ENCODE assay signal across 28 cellular contexts in the genomic region with DNA sequence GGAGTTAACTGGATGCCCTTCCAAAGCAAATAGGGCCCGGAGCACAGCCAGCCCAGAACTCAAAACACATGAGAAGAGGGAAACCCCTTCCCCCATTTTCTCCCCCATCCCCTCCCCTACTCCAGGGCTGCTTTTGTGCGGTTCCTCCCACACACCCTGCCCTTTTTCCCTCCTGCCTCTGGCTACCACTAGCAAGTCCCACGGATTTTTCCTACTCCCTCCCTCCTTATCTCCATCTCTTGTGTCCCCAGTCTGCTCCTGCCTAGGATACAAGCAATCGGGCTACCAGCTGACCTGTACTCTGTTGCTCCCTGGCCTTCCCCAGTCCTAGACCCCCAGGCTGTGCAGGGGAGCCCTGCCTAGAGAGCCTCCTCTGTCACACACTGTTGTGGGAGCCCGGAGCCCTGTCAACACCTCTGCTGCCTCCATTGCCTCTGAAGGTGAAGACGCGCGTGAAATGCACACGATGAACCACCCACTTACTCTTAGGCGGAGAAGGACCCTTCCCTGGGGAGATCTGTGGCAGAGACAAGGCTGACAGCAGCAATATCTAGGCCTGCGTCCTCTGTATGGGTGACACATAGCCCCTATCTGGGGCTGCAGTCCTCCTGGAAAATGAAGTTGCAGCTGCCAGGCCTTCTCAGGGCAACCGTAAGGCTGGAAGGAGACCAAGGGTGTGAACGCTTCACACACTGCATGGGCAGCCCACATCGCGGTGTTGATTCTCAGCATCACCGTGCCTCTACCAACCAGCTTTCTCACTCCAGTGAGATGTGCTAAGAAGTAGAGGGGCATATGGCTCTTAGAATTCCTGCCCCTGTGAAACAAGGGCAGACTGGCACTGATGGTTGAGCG.
DNase-seq lines count a peak whose midpoint lies in the region; ATAC-seq and TF ChIP-seq lines count a peak whose summit lies in the region.
"Had no signal": no experiment of that assay in that cellular context is flagged by ENCODE, and none has a peak within 500 bp of the region (broad histone marks: within the 10 kb centered on the region; RNA-seq: fewer than 3 reads in every experiment).

No MANE protein-coding gene starts in this region.

- ATAC-seq in WTC11 (peak; percentile 24; the same call in 1 of the 2 replicates), psoas muscle (peak in 3 of 4 donors; percentile 37 to 60 (median 45)), upper lobe of left lung (ENCODE audit: low FRiP score in 2 of 2) (no peak)
- ATAC-seq: activated naive CD8-positive, alpha-beta T cell treated with anti-CD3 and anti-CD28 coated beads, Interleukin-2, amount 50 U/mL, for 24 hours; CD8-positive, alpha-beta T cell; HepG2; left lobe of liver had no signal

- H3K27ac ChIP-seq in iPS-20b (ENCODE audit: low read length), result no peak overlapping the region
- H3K27ac ChIP-seq in psoas muscle, result no peak overlapping the region
- H3K27ac ChIP-seq in upper lobe of left lung, result no peak overlapping the region
- no peak overlapping the region for H3K27ac ChIP-seq in vagina
- H3K27ac ChIP-seq: 22Rv1, prostate gland, thyroid gland had no signal

- no peak for TF ChIP-seq CTCF in WTC11 (IDR thresholded peaks at IDR 0.05)
- TF ChIP-seq CTCF in psoas muscle (IDR thresholded peaks at IDR 0.05), result no peak
- no peak for TF ChIP-seq CTCF in upper lobe of left lung (IDR thresholded peaks at IDR 0.05)
- TF ChIP-seq CTCF in vagina (IDR thresholded peaks at IDR 0.05), result no peak

- intact Hi-C loops in psoas muscle (cut with DNase I), result no loop called here
- intact Hi-C loops in vagina (cut with DNase I), result no loop called here

- no peak for TF ChIP-seq EP300 in upper lobe of left lung (IDR thresholded peaks at IDR 0.05)

- peaks cover 6% of the 10 kb centered on the region for H3K4me1 Mint-ChIP-seq in WTC11
- H3K4me1 Mint-ChIP-seq: activated naive CD8-positive, alpha-beta T cell treated with anti-CD3 and anti-CD28 coated beads, Interleukin-2, amount 50 U/mL, for 24 hours had no signal

- CTCF ChIA-PET in WTC11 (lab: Charles Lee), result no interaction called here

- no peaks in the 10 kb centered on the region for H3K27me3 ChIP-seq in iPS-20b (ENCODE audit: insufficient read depth, low read length)
- H3K27me3 ChIP-seq in psoas muscle (ENCODE audit: insufficient read depth in 3 of 3, low read length in 2 of 3), result no peaks in the 10 kb centered on the region
- H3K27me3 ChIP-seq in upper lobe of left lung, result no peaks in the 10 kb centered on the region
- no peaks in the 10 kb centered on the region for H3K27me3 ChIP-seq in vagina
- H3K27me3 ChIP-seq: breast epithelium, thyroid gland had no signal

- WGBS in psoas muscle, 3 donors, result 56 to 66% (median 64%) methylated on average over 17 of the region's 17 CpGs
- WGBS in upper lobe of left lung, 2 donors, result 59 to 77% methylated on average over 10 to 17 of the region's 17 CpGs

- H3K36me3 Mint-ChIP-seq in WTC11, result no peaks in the 10 kb centered on the region
- H3K36me3 Mint-ChIP-seq: activated CD4-positive, alpha-beta memory T cell treated with anti-CD3 and anti-CD28 coated beads for 36 hours; CD8-positive, alpha-beta T cell had no signal

- H3K4me3 Mint-ChIP-seq in WTC11, result no peak overlapping the region
- H3K4me3 Mint-ChIP-seq: activated CD4-positive, alpha-beta memory T cell treated with anti-CD3 and anti-CD28 coated beads for 36 hours; activated naive CD8-positive, alpha-beta T cell treated with anti-CD3 and anti-CD28 coated beads, Interleukin-2, amount 50 U/mL, for 24 hours; CD8-positive, alpha-beta T cell had no signal

- peaks cover 5% of the 10 kb centered on the region; the same call in 1 of the 2 replicates for H3K4me1 ChIP-seq in iPS-20b (ENCODE audit: insufficient read depth, low read length)
- no peaks in the 10 kb centered on the region for H3K4me1 ChIP-seq in psoas muscle
- H3K4me1 ChIP-seq in upper lobe of left lung, result no peaks in the 10 kb centered on the region
- peaks cover 4% of the 10 kb centered on the region for H3K4me1 ChIP-seq in vagina
- H3K4me1 ChIP-seq: breast epithelium, prostate gland, thyroid gland had no signal

- H3K36me3 ChIP-seq in iPS-20b (ENCODE audit: insufficient read depth, low read depth, low read length) (no peaks in the 10 kb centered on the region), psoas muscle (ENCODE audit: insufficient read depth in 1 of 2, low read depth in 1 of 2) (no peaks in the 10 kb centered on the region), upper lobe of left lung (no peaks in the 10 kb centered on the region), vagina (no peaks in the 10 kb centered on the region)
- H3K36me3 ChIP-seq: breast epithelium, prostate gland, thyroid gland had no signal

- TF ChIP-seq POLR2A in upper lobe of left lung (IDR thresholded peaks at IDR 0.05) (no peak), vagina (IDR thresholded peaks at IDR 0.05) (no peak)

- DNase-seq in DMS 273 (lab: John Stamatoyannopoulos, UW; ENCODE audit: unreplicated experiment) (peak; percentile 11), DMS 273 treated with DMSO at 0.1 percent for 48 hours (lab: John Stamatoyannopoulos, UW) (no peak), WTC11 (ENCODE audit: low spot score) (no peak), psoas muscle (no peak), NCI-H345 treated with DMSO at 0.1 percent for 48 hours (lab: John Stamatoyannopoulos, UW; ENCODE audit: unreplicated experiment) (no peak), upper lobe of left lung (no peak), vagina (ENCODE audit: extremely low spot score in 2 of 2) (no peak)
- DNase-seq: activated CD4-positive, alpha-beta memory T cell treated with anti-CD3 and anti-CD28 coated beads for 36 hours; activated CD4-positive, CD25-positive, alpha-beta regulatory T cell; activated effector memory CD4-positive, alpha-beta T cell treated with Interleukin-2 at 50 U/mL for 16 hours; activated naive CD8-positive, alpha-beta T cell treated with anti-CD3 and anti-CD28 coated beads, Interleukin-2, amount 50 U/mL, for 24 hours; CD8-positive, alpha-beta T cell; cortex of kidney; head of caudate nucleus; midbrain; NCI-H2081 treated with DMSO at 0.1 percent for 48 hours; NCI-H524 treated with DMSO at 0.1 percent for 48 hours; RPMI8226; small intestine; stimulated activated naive CD4-positive, alpha-beta T cell; T-helper 9 cell; thyroid gland had no signal

- no peaks in the 10 kb centered on the region for H3K9me3 Mint-ChIP-seq in WTC11
- H3K9me3 Mint-ChIP-seq: activated CD4-positive, alpha-beta memory T cell treated with anti-CD3 and anti-CD28 coated beads for 36 hours; activated naive CD8-positive, alpha-beta T cell treated with anti-CD3 and anti-CD28 coated beads, Interleukin-2, amount 50 U/mL, for 24 hours; CD8-positive, alpha-beta T cell had no signal

- H3K9me3 ChIP-seq in iPS-20b (ENCODE audit: insufficient read depth, low read depth, low read length), result no peaks in the 10 kb centered on the region
- H3K9me3 ChIP-seq in psoas muscle, result no peaks in the 10 kb centered on the region
- no peaks in the 10 kb centered on the region for H3K9me3 ChIP-seq in upper lobe of left lung
- H3K9me3 ChIP-seq in vagina, result no peaks in the 10 kb centered on the region
- H3K9me3 ChIP-seq: breast epithelium, prostate gland, thyroid gland had no signal

- no peaks in the 10 kb centered on the region for H3K27me3 Mint-ChIP-seq in WTC11 (ENCODE audit: low read depth)
- H3K27me3 Mint-ChIP-seq: activated naive CD8-positive, alpha-beta T cell treated with anti-CD3 and anti-CD28 coated beads, Interleukin-2, amount 50 U/mL, for 24 hours had no signal

- H3K27ac Mint-ChIP-seq in WTC11, result no peak overlapping the region
- H3K27ac Mint-ChIP-seq: activated CD4-positive, alpha-beta memory T cell treated with anti-CD3 and anti-CD28 coated beads for 36 hours; activated naive CD8-positive, alpha-beta T cell treated with anti-CD3 and anti-CD28 coated beads, Interleukin-2, amount 50 U/mL, for 24 hours; CD8-positive, alpha-beta T cell had no signal

- H3K9ac ChIP-seq in iPS-20b (ENCODE audit: low read depth, low read length), result peak overlapping the region; percentile 29; the same call in 1 of the 2 replicates

- H3K4me3 ChIP-seq in iPS-20b (ENCODE audit: low read length) (no peak overlapping the region), psoas muscle (no peak overlapping the region), upper lobe of left lung (no peak overlapping the region), vagina (no peak overlapping the region)
- H3K4me3 ChIP-seq: breast epithelium, prostate gland, thyroid gland had no signal

- POLR2A ChIA-PET in WTC11 (lab: Charles Lee), result no interaction called here

TF ChIP-seq in WTC11, 78 proteins besides CTCF, POLR2A, EP300 and RAD21:
- TF ChIP-seq ZNF281 (CRISPR knock-in tag; IDR thresholded peaks at IDR 0.05) (no peak), SP1 (CRISPR knock-in tag; conservative IDR thresholded peaks at IDR 0.05) (no peak), RORB (CRISPR knock-in tag; IDR thresholded peaks at IDR 0.05) (no peak), ZNF219 (CRISPR knock-in tag; IDR thresholded peaks at IDR 0.05; ENCODE audit: borderline replicate concordance) (no peak), CREB1 (CRISPR knock-in tag; IDR thresholded peaks at IDR 0.05) (no peak), KAT7 (CRISPR knock-in tag; IDR thresholded peaks at IDR 0.05; ENCODE audit: borderline replicate concordance) (no peak)

Comparison
In these comparisons a context has a peak if more than half of its experiments do, and no peak if none do; other contexts are left out.
1. ATAC-seq: peak in WTC11 (single experiment) and psoas muscle (3 of 4); none in upper lobe of left lung (0 of 2).